Comparison of ENCODE assay signal across 8 cellular contexts in genomic region chr20:49814057-49814675, GRCh38. TPM values are rescaled to one million over a fixed set of nuclear protein-coding genes. Genes with fewer than 3 reads are reported as not detected.
A peak's percentile ranks its signal among the peaks of the same experiment; 100 is the strongest.
DNase-seq lines count a peak whose midpoint lies in the region; ATAC-seq, FAIRE-seq and TF ChIP-seq lines count a peak whose summit lies in the region.

No MANE protein-coding gene starts in this region.

- H3K27me3 ChIP-seq in right atrium auricular region (no peaks in the 10 kb centered on the region), liver (ENCODE audit: control insufficient read depth in 4 of 4, insufficient read depth in 4 of 4, low read length in 3 of 4) (no peaks in the 10 kb centered on the region)

- H3K27me3 Mint-ChIP-seq in activated CD8-positive, alpha-beta T cell treated with anti-CD3 and anti-CD28 coated beads, Interleukin-2, amount 10 ng/mL, durations not matched to agents 7 days and 5 days (ENCODE audit: low read depth): no peaks in the 10 kb centered on the region

- no peak for DNase-seq in right atrium auricular region (ENCODE audit: low spot score)
- no peak for DNase-seq in left cardiac atrium
- DNase-seq in activated CD8-positive, alpha-beta T cell treated with anti-CD3 and anti-CD28 coated beads, Interleukin-2, amount 10 ng/mL, durations not matched to agents 7 days and 5 days: no peak
- DNase-seq in DMS114 treated with DMSO at 0.1 percent for 48 hours (lab: John Stamatoyannopoulos, UW; ENCODE audit: unreplicated experiment): no peak
- DNase-seq in superior temporal gyrus (ENCODE audit: extremely low spot score): no peak
- DNase-seq in central memory CD4-positive, alpha-beta T cell: no peak
- DNase-seq in urothelium cell line (ENCODE audit: low spot score): no peak

- peaks cover under 1% of the 10 kb centered on the region for H3K9me3 Mint-ChIP-seq in activated CD8-positive, alpha-beta T cell treated with anti-CD3 and anti-CD28 coated beads, Interleukin-2, amount 10 ng/mL, durations not matched to agents 7 days and 5 days (ENCODE audit: insufficient read depth)

- H3K4me1 ChIP-seq in right atrium auricular region: peaks cover 0 to 17% of the 10 kb centered on the region in 2 donors
- H3K4me1 ChIP-seq in liver (ENCODE audit: control insufficient read depth in 4 of 4, insufficient read depth in 4 of 4, low read length in 3 of 4): peaks cover 0 to 18% (median 10%) of the 10 kb centered on the region in 4 donors

- H3K36me3 ChIP-seq in right atrium auricular region (peaks cover 8% of the 10 kb centered on the region), liver (ENCODE audit: control insufficient read depth in 4 of 4, insufficient read depth in 3 of 4, low read depth in 1 of 4, low read length in 3 of 4) (peaks cover 2 to 16% (median 6%) of the 10 kb centered on the region in 4 donors)

- H3K27ac ChIP-seq in right atrium auricular region (peak overlapping the region; percentile 91 to 98), liver (ENCODE audit: low read depth in 1 of 2, low read length in 2 of 2) (peak overlapping the region; percentile 86 to 87)

- H3K4me3 ChIP-seq in right atrium auricular region (no peak overlapping the region), liver (ENCODE audit: low read depth in 1 of 3, low read length in 3 of 3) (peak overlapping the region in 1 of 3 donors; percentile 60)

- H3K9ac ChIP-seq in liver (ENCODE audit: low read depth in 1 of 2, low read length in 2 of 2): peak overlapping the region in 1 of 2 donors; percentile 98

- no peak for TF ChIP-seq RAD21 in liver (IDR thresholded peaks at IDR 0.05)

- peak overlapping the region; percentile 95 for H3K27ac Mint-ChIP-seq in activated CD8-positive, alpha-beta T cell treated with anti-CD3 and anti-CD28 coated beads, Interleukin-2, amount 10 ng/mL, durations not matched to agents 7 days and 5 days

- peak overlapping the region; percentile 97 for H3K4me3 Mint-ChIP-seq in activated CD8-positive, alpha-beta T cell treated with anti-CD3 and anti-CD28 coated beads, Interleukin-2, amount 10 ng/mL, durations not matched to agents 7 days and 5 days

- no peak for FAIRE-seq in urothelium cell line (lab: Jason Lieb, UNC)

- POLR2A ChIA-PET in activated CD8-positive, alpha-beta T cell treated with anti-CD3 and anti-CD28 coated beads, Interleukin-2, amount 10 ng/mL, durations not matched to agents 7 days and 5 days (lab: Charles Lee): interaction anchor here (0.6 to 2.0 kb wide), 2 partner anchors 10 to 16 kb away, joined by 3 to 11 read pairs; no protein-coding TSS in a partner anchor

- no peak for ATAC-seq in left cardiac atrium
- ATAC-seq in activated CD8-positive, alpha-beta T cell treated with anti-CD3 and anti-CD28 coated beads, Interleukin-2, amount 10 ng/mL, durations not matched to agents 7 days and 5 days: no peak

- intact Hi-C loops in left cardiac atrium (cut with DNase I): loop anchor here (10.0 kb wide), 2 partner anchors 99 to 199 kb away; partner anchors contain the start of gene B4GALT5 (in 2 of the 2)

- CTCF ChIA-PET in activated CD8-positive, alpha-beta T cell treated with anti-CD3 and anti-CD28 coated beads, Interleukin-2, amount 10 ng/mL, durations not matched to agents 7 days and 5 days (lab: Charles Lee): interaction anchor here (2.3 to 2.4 kb wide), 2 partner anchors 12 to 32 kb away, joined by 6 to 13 read pairs; no protein-coding TSS in a partner anchor

- no peak for TF ChIP-seq CTCF in right atrium auricular region (IDR thresholded peaks at IDR 0.05)
- TF ChIP-seq CTCF in liver (IDR thresholded peaks at IDR 0.05; ENCODE audit: low read depth, low read length, missing input control): no peak

- peaks cover 38% of the 10 kb centered on the region for H3K4me1 Mint-ChIP-seq in activated CD8-positive, alpha-beta T cell treated with anti-CD3 and anti-CD28 coated beads, Interleukin-2, amount 10 ng/mL, durations not matched to agents 7 days and 5 days (ENCODE audit: low read depth)

- H3K9me3 ChIP-seq in right atrium auricular region: no peaks in the 10 kb centered on the region
- no peaks in the 10 kb centered on the region for H3K9me3 ChIP-seq in liver (ENCODE audit: control insufficient read depth in 4 of 4, low read length in 3 of 4)

- H3K36me3 Mint-ChIP-seq in activated CD8-positive, alpha-beta T cell treated with anti-CD3 and anti-CD28 coated beads, Interleukin-2, amount 10 ng/mL, durations not matched to agents 7 days and 5 days (ENCODE audit: low read depth): peaks cover 54% of the 10 kb centered on the region

- 64% methylated on average over 5 of the region's 5 CpGs for WGBS in liver

TF ChIP-seq in liver, 16 proteins besides CTCF, POLR2A, EP300 and RAD21:
- TF ChIP-seq YY1 (IDR thresholded peaks at IDR 0.05) (no peak), HNF4G (IDR thresholded peaks at IDR 0.05) (no peak), RXRA (IDR thresholded peaks at IDR 0.05) (no peak), ATF3 (IDR thresholded peaks at IDR 0.05) (no peak), NR2F2 (IDR thresholded peaks at IDR 0.05) (no peak), EGR1 (IDR thresholded peaks at IDR 0.05; ENCODE audit: low read depth in 2 of 2) (no peak), REST (IDR thresholded peaks at IDR 0.05) (no peak), JUND (IDR thresholded peaks at IDR 0.05) (no peak), TAF1 (conservative IDR thresholded peaks at IDR 0.05) (no peak)
- TF ChIP-seq, protein P1, sequence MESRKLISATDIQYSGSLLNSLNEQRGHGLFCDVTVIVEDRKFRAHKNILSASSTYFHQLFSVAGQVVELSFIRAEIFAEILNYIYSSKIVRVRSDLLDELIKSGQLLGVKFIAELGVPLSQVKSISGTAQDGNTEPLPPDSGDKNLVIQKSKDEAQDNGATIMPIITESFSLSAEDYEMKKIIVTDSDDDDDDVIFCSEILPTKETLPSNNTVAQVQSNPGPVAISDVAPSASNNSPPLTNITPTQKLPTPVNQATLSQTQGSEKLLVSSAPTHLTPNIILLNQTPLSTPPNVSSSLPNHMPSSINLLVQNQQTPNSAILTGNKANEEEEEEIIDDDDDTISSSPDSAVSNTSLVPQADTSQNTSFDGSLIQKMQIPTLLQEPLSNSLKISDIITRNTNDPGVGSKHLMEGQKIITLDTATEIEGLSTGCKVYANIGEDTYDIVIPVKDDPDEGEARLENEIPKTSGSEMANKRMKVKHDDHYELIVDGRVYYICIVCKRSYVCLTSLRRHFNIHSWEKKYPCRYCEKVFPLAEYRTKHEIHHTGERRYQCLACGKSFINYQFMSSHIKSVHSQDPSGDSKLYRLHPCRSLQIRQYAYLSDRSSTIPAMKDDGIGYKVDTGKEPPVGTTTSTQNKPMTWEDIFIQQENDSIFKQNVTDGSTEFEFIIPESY (IDR thresholded peaks at IDR 0.05): no peak

RNA-seq across cellular contexts. Expression of gene SLC9A8, which starts 1.5 kb away (rescaled TPM):
- 1 to 10 TPM; 5.8 to 6.3 TPM for total RNA-seq in right atrium auricular region
- total RNA-seq in left cardiac atrium: 1 to 10 TPM; 6.4 to 6.5 TPM
- total RNA-seq in activated CD8-positive, alpha-beta T cell treated with anti-CD3 and anti-CD28 coated beads, Interleukin-2, amount 10 ng/mL, durations not matched to agents 7 days and 5 days: 10 to 100 TPM; 19.4 to 20.5 TPM
- total RNA-seq in liver: 1 to 10 TPM; 9.2 to 9.5 TPM
- polyA plus RNA-seq in liver: 1 to 10 TPM; 4.0 to 8.0 TPM
